Comparison of ENCODE assay signal across 8 cellular contexts in genomic region chr19:1400281-1401137, GRCh38. TPM values are rescaled to one million over a fixed set of nuclear protein-coding genes. Genes with fewer than 3 reads are reported as not detected.
DNase-seq lines count a peak whose midpoint lies in the region; ATAC-seq, FAIRE-seq and TF ChIP-seq lines count a peak whose summit lies in the region.

No MANE protein-coding gene starts in this region.

- H4K5ac ChIP-seq in H1 (ENCODE audit: insufficient read length, low read depth, low read length) = peak overlapping the region; percentile 19

- peaks cover 7% of the 10 kb centered on the region; the same call in 1 of the 2 replicates for H3F3A ChIP-seq in PC-9 (ENCODE audit: insufficient read depth, low read depth)

- FAIRE-seq in H1 (lab: Jason Lieb, UNC) = no peak

- no peaks in the 10 kb centered on the region for H3K4me1 ChIP-seq in PC-9 (replicated peaks; ENCODE audit: insufficient read depth)
- H3K4me1 ChIP-seq in H1 (replicated peaks in 1 of 4; ENCODE audit: control insufficient read depth in 3 of 4, insufficient read depth in 4 of 4, low read length in 3 of 4) = peaks cover 0 to 10% (median 5%) of the 10 kb centered on the region in 4 experiments; a peak in 5 of 7 replicates

- H3K18ac ChIP-seq in H1 (ENCODE audit: extremely low read depth, low read length) = no peak overlapping the region; the same call in 1 of the 2 replicates

- H2BK12ac ChIP-seq in H1 (ENCODE audit: low read depth, low read length) = peak overlapping the region; percentile 17; the same call in 1 of the 2 replicates

- H3K23me2 ChIP-seq in H1 (ENCODE audit: low read depth, low read length) = peaks cover 3% of the 10 kb centered on the region; the same call in 1 of the 2 replicates

- POLR2A ChIA-PET in activated CD4-positive, alpha-beta T cell treated with anti-CD3 and anti-CD28 coated beads for 36 hours (lab: Charles Lee) = interaction anchor here (0.6 kb wide), 1 partner anchor 43 kb away, joined by 3 read pairs; no protein-coding TSS in a partner anchor
- POLR2A ChIA-PET in PC-9 (lab: Charles Lee; ENCODE audit: unreplicated experiment) = no interaction called here
- POLR2A ChIA-PET in H1 (lab: Charles Lee; ENCODE audit: partially characterized antibody) = interaction anchor here (1.0 kb wide), 2 partner anchors 11 to 27 kb away, joined by 3 read pairs; no protein-coding TSS in a partner anchor

- H3K9me3 Mint-ChIP-seq in activated CD4-positive, alpha-beta T cell treated with anti-CD3 and anti-CD28 coated beads for 36 hours (ENCODE audit: low read depth) = no peaks in the 10 kb centered on the region

- intact Hi-C loops in activated CD4-positive, alpha-beta T cell treated with anti-CD3 and anti-CD28 coated beads for 36 hours (cut with DNase I, micrococcal nuclease) = loop anchor here in 1 of 2 experiments (1.0 kb wide), 2 partner anchors 17 to 46 kb away; partner anchors contain the start of gene NDUFS7
- intact Hi-C loops in PC-9 (cut with micrococcal nuclease; ENCODE audit: unreplicated experiment) = no loop called here

- peak; percentile 15 for ATAC-seq in activated CD4-positive, alpha-beta T cell treated with anti-CD3 and anti-CD28 coated beads for 36 hours
- ATAC-seq in GM21526 (IDR thresholded peaks at IDR 0.05; ENCODE audit: low FRiP score, unreplicated experiment) = no peak

- H3K27me3 Mint-ChIP-seq in activated CD4-positive, alpha-beta T cell treated with anti-CD3 and anti-CD28 coated beads for 36 hours = peaks cover 2% of the 10 kb centered on the region

- peak overlapping the region; percentile 51 for H4K8ac ChIP-seq in H1 (ENCODE audit: extremely low read depth, insufficient read depth, low read length)

- no peaks in the 10 kb centered on the region for H3K36me3 ChIP-seq in PC-9 (ENCODE audit: low read depth)
- no peaks in the 10 kb centered on the region for H3K36me3 ChIP-seq in H1 (ENCODE audit: control insufficient read depth in 2 of 4, insufficient read depth in 4 of 4, low read length in 3 of 4)

- no peak for TF ChIP-seq EP300 in H1 (IDR thresholded peaks at IDR 0.05; ENCODE audit: borderline replicate concordance in 1 of 2, low read depth in 2 of 2, low read length in 2 of 2)

- H3K79me1 ChIP-seq in H1 (ENCODE audit: low read depth, low read length) = no peaks in the 10 kb centered on the region; the same call in 1 of the 2 replicates

- peaks cover 15% of the 10 kb centered on the region for H3K4me1 Mint-ChIP-seq in activated CD4-positive, alpha-beta T cell treated with anti-CD3 and anti-CD28 coated beads for 36 hours

- no peak overlapping the region for H4K91ac ChIP-seq in H1 (replicated peaks; ENCODE audit: insufficient read length, low read length)

- peaks cover 1% of the 10 kb centered on the region for H3K36me3 Mint-ChIP-seq in activated CD4-positive, alpha-beta T cell treated with anti-CD3 and anti-CD28 coated beads for 36 hours (ENCODE audit: low read depth)

- peak overlapping the region; percentile 72; the same call in 1 of the 2 replicates for H2BK15ac ChIP-seq in H1 (ENCODE audit: low read length)

- CTCF ChIA-PET in activated CD4-positive, alpha-beta T cell treated with anti-CD3 and anti-CD28 coated beads for 36 hours (lab: Charles Lee) = interaction anchor here (0.6 to 0.7 kb wide), 3 partner anchors 14 to 37 kb away, joined by 3 read pairs; no protein-coding TSS in a partner anchor
- CTCF ChIA-PET in PC-9 (lab: Charles Lee) = no interaction called here
- CTCF ChIA-PET in H1 (lab: Charles Lee; ENCODE audit: partially characterized antibody) = no interaction called here

- H2BK20ac ChIP-seq in H1 (ENCODE audit: low read length) = no peak overlapping the region

- no peak overlapping the region for H2BK5ac ChIP-seq in H1 (ENCODE audit: low read depth, low read length)

- H2AK5ac ChIP-seq in H1 (ENCODE audit: low read depth, low read length) = no peak overlapping the region

- H2BK120ac ChIP-seq in H1 (replicated peaks; ENCODE audit: low read depth, low read length) = no peak overlapping the region

- no peak overlapping the region; a peak in 2 of 7 replicates for H3K9ac ChIP-seq in H1 (replicated peaks in 1 of 4; ENCODE audit: extremely low read depth in 1 of 4, low read depth in 3 of 4, low read length in 3 of 4)

- peak overlapping the region; percentile 71 for H3K4me3 Mint-ChIP-seq in activated CD4-positive, alpha-beta T cell treated with anti-CD3 and anti-CD28 coated beads for 36 hours

- H3K79me2 ChIP-seq in PC-9 (ENCODE audit: low read depth) = no peaks in the 10 kb centered on the region
- no peaks in the 10 kb centered on the region for H3K79me2 ChIP-seq in H1 (ENCODE audit: control insufficient read depth in 1 of 2, insufficient read depth in 2 of 2, low read length in 2 of 2)

- no peak overlapping the region for H3K4ac ChIP-seq in H1 (replicated peaks; ENCODE audit: insufficient read length, low read depth, low read length)

- TF ChIP-seq CTCF in PC-9 (conservative IDR thresholded peaks at IDR 0.05) = no peak
- no peak for TF ChIP-seq CTCF in H1 (IDR thresholded peaks at IDR 0.05; ENCODE audit: control extremely low read depth in 1 of 3, insufficient read depth in 1 of 3, low read depth in 1 of 3, low read length in 3 of 3)

- no peak overlapping the region for H3K56ac ChIP-seq in H1 (replicated peaks; ENCODE audit: insufficient read length, low read depth, low read length)

- H3K23ac ChIP-seq in H1 (ENCODE audit: insufficient read length) = no peak overlapping the region

- no peak for TF ChIP-seq RAD21 in H1 (IDR thresholded peaks at IDR 0.05 in 1 of 2, conservative IDR thresholded peaks at IDR 0.05 in 1 of 2; ENCODE audit: low read depth in 2 of 2, low read length in 2 of 2)

- no peaks in the 10 kb centered on the region for H3K27me3 ChIP-seq in PC-9 (ENCODE audit: insufficient read depth, low read depth)
- H3K27me3 ChIP-seq in H1 (replicated peaks in 1 of 4; ENCODE audit: control insufficient read depth in 3 of 4, extremely low read depth in 1 of 4, insufficient read depth in 3 of 4, low read length in 3 of 4) = peaks cover 0 to 2% (median 0%) of the 10 kb centered on the region in 4 experiments; a peak in 2 of 7 replicates

- BruUV-seq in PC-9 (replicated peaks; lab: Mats Ljungman, UMichigan) = no TSS peak

- H4K20me1 ChIP-seq in PC-9 (ENCODE audit: insufficient read depth) (no peaks in the 10 kb centered on the region), H1 (replicated peaks in 1 of 2; ENCODE audit: control insufficient read depth in 1 of 2, insufficient read depth in 2 of 2, low read length in 2 of 2) (peaks cover 0 to 2% of the 10 kb centered on the region in 2 experiments)

- H3K4me3 ChIP-seq in PC-9 (peak overlapping the region; percentile 56), H1 (ENCODE audit: extremely low read depth in 1 of 4, insufficient read depth in 2 of 4, low read depth in 3 of 4, low read length in 4 of 4) (peak overlapping the region; percentile 51 to 81 (median 62))

- no peak for DNase-seq in activated CD4-positive, alpha-beta T cell treated with anti-CD3 and anti-CD28 coated beads for 36 hours
- DNase-seq in activated CD4-positive, alpha-beta T cell treated with anti-CD3 and anti-CD28 coated beads, Interleukin-2, amount 50 U/mL, for 48 hours = no peak
- DNase-seq in PC-9 = no peak
- no peak for DNase-seq in H1 (ENCODE audit: low read depth in 1 of 2, low spot score in 2 of 2)
- peak; percentile 90 for DNase-seq in myocyte (ENCODE audit: low read depth)
- no peak for DNase-seq in stimulated activated CD8-positive, alpha-beta memory T cell treated with anti-CD3 and anti-CD28 coated beads, Interleukin-4, amount 100 ng/mL, for 48 hours
- DNase-seq in stimulated activated naive CD4-positive, alpha-beta T cell treated with Interleukin-2 at 50 U/mL for 16 hours (lab: John Stamatoyannopoulos, UW) = no peak

- no peak overlapping the region for H2AFZ ChIP-seq in PC-9
- no peak overlapping the region for H2AFZ ChIP-seq in H1 (ENCODE audit: low read length)

- no peak overlapping the region for H3K14ac ChIP-seq in H1 (ENCODE audit: insufficient read length)

- WGBS in H1 (ENCODE audit: extremely low coverage in 1 of 2, insufficient coverage in 1 of 2, insufficient read length in 1 of 2, insufficient replicate concordance in 2 of 2, low coverage in 1 of 2, low lambda C conversion rate in 2 of 2, missing lambda C conversion rate in 1 of 2), 2 experiments = 60% methylated on average over 33 of the region's 36 CpGs; no CpG with 5 or more reads in 1 of the 2 experiments

- H3K27ac ChIP-seq in PC-9 = no peak overlapping the region
- H3K27ac ChIP-seq in H1 (ENCODE audit: low read depth, low read length) = no peak overlapping the region

- H3K9me2 ChIP-seq in PC-9 (ENCODE audit: insufficient read depth) = no peaks in the 10 kb centered on the region

- no peaks in the 10 kb centered on the region for H3K9me3 ChIP-seq in PC-9 (ENCODE audit: insufficient read depth, low read depth)
- H3K9me3 ChIP-seq in H1 (ENCODE audit: insufficient read depth in 2 of 2, low read depth in 1 of 2, low read length in 1 of 2) = no peaks in the 10 kb centered on the region

- H3K4me2 ChIP-seq in PC-9 (peak overlapping the region; percentile 82), H1 (ENCODE audit: insufficient read depth in 1 of 2, low read depth in 2 of 2, low read length in 2 of 2) (peak overlapping the region; percentile 76 to 83)

- TF ChIP-seq POLR2A in H1 (IDR thresholded peaks at IDR 0.05; ENCODE audit: control extremely low read depth in 1 of 2, low read depth in 2 of 2, low read length in 2 of 2) = no peak

- no peak overlapping the region for H3K27ac Mint-ChIP-seq in activated CD4-positive, alpha-beta T cell treated with anti-CD3 and anti-CD28 coated beads for 36 hours

RNA-seq across cellular contexts. Expression of gene GAMT, which starts 0.8 kb away (rescaled TPM):
- total RNA-seq in activated CD4-positive, alpha-beta T cell treated with anti-CD3 and anti-CD28 coated beads for 36 hours = 10 to 100 TPM; 30.4 to 31.5 TPM
- 27.3 and 30.9 TPM in 2 replicates for total RNA-seq in PC-9 (2021)
- 17.2 TPM in 2 replicates for total RNA-seq in H1 (2021; fragmentation: NEBNext Ultra II Directional; extraction: Animal tissue kit (Norgen Biotek cat#: 25700))
- 35.6 and 45.3 TPM in 2 replicates for polyA plus RNA-seq in H1 (2011; rRNA removed)
- 29.1 TPM for polyA plus RNA-seq in H1 (2011; cell fraction: cytosol; rRNA removed)
- 28.0 TPM for polyA plus RNA-seq in H1 (2011; cell fraction: nucleus; rRNA removed)
- polyA plus RNA-seq in H1 (2012, experiment 1 of 2) = 12.3 to 28.3 TPM (median 23.6 TPM) in 4 replicates
- 21.6 TPM for polyA plus RNA-seq in H1 (2012, experiment 2 of 2)
- polyA plus RNA-seq in H1 (2013, experiment 1 of 2) = 17.8 TPM
- 16.9 TPM for polyA plus RNA-seq in H1 (2013, experiment 2 of 2)
- 9.2 and 9.5 TPM in 2 replicates for polyA minus RNA-seq in H1 (2011; rRNA and poly(A)+ RNA removed)
- polyA minus RNA-seq in H1 (2011; cell fraction: cytosol; rRNA and poly(A)+ RNA removed) = 12.3 TPM
- polyA minus RNA-seq in H1 (2011; cell fraction: nucleus; rRNA and poly(A)+ RNA removed) = 10.1 TPM
- total RNA-seq in myocyte = 147 and 191 TPM in 2 replicates
- 93.8 TPM for polyA plus RNA-seq in myocyte (2012)

RNA-seq across cellular contexts. Expression of gene DAZAP1, which starts 6.9 kb away (rescaled TPM):
- 100 to 1,000 TPM; 248 to 347 TPM for total RNA-seq in activated CD4-positive, alpha-beta T cell treated with anti-CD3 and anti-CD28 coated beads for 36 hours
- total RNA-seq in PC-9 (2021) (122 and 144 TPM in 2 replicates), myocyte (48.2 and 61.5 TPM in 2 replicates)
- 341 and 343 TPM in 2 replicates for total RNA-seq in H1 (2021; fragmentation: NEBNext Ultra II Directional; extraction: Animal tissue kit (Norgen Biotek cat#: 25700))
- 79.6 and 139 TPM in 2 replicates for polyA plus RNA-seq in H1 (2011; rRNA removed)
- 146 TPM for polyA plus RNA-seq in H1 (2011; cell fraction: cytosol; rRNA removed)
- polyA plus RNA-seq in H1 (2011; cell fraction: nucleus; rRNA removed) = 154 TPM
- polyA plus RNA-seq in H1 (2012, experiment 1 of 2) = 141 to 222 TPM (median 192 TPM) in 4 replicates
- 169 TPM for polyA plus RNA-seq in H1 (2012, experiment 2 of 2)
- 192 TPM for polyA plus RNA-seq in H1 (2013, experiment 1 of 2)
- polyA plus RNA-seq in H1 (2013, experiment 2 of 2) = 197 TPM
- 44.1 and 52.1 TPM in 2 replicates for polyA minus RNA-seq in H1 (2011; rRNA and poly(A)+ RNA removed)
- polyA minus RNA-seq in H1 (2011; cell fraction: cytosol; rRNA and poly(A)+ RNA removed) = 81.1 TPM
- polyA minus RNA-seq in H1 (2011; cell fraction: nucleus; rRNA and poly(A)+ RNA removed) = 59.0 TPM
- polyA plus RNA-seq in myocyte (2012) = 61.3 TPM

RNA-seq across cellular contexts. Expression of gene NDUFS7, which starts 16.8 kb away (rescaled TPM):
- 100 to 1,000 TPM in 1 of 2 experiments, 10 to 100 TPM in 1; 93.4 to 113 TPM for total RNA-seq in activated CD4-positive, alpha-beta T cell treated with anti-CD3 and anti-CD28 coated beads for 36 hours
- total RNA-seq in PC-9 (2021) (67.5 and 83.5 TPM in 2 replicates), myocyte (104 and 124 TPM in 2 replicates)
- 78.1 and 92.7 TPM in 2 replicates for total RNA-seq in H1 (2021; fragmentation: NEBNext Ultra II Directional; extraction: Animal tissue kit (Norgen Biotek cat#: 25700))
- 309 and 372 TPM in 2 replicates for polyA plus RNA-seq in H1 (2011; rRNA removed)
- polyA plus RNA-seq in H1 (2011; cell fraction: cytosol; rRNA removed) = 204 TPM
- 149 TPM for polyA plus RNA-seq in H1 (2011; cell fraction: nucleus; rRNA removed)
- polyA plus RNA-seq in H1 (2012, experiment 1 of 2) = 58.9 to 109 TPM (median 96.7 TPM) in 4 replicates
- polyA plus RNA-seq in H1 (2012, experiment 2 of 2) = 87.9 TPM
- polyA plus RNA-seq in H1 (2013, experiment 1 of 2) = 55.6 TPM
- 56.3 TPM for polyA plus RNA-seq in H1 (2013, experiment 2 of 2)
- 33.3 and 46.7 TPM in 2 replicates for polyA minus RNA-seq in H1 (2011; rRNA and poly(A)+ RNA removed)
- 97.7 TPM for polyA minus RNA-seq in H1 (2011; cell fraction: cytosol; rRNA and poly(A)+ RNA removed)
- 34.6 TPM for polyA minus RNA-seq in H1 (2011; cell fraction: nucleus; rRNA and poly(A)+ RNA removed)
- polyA plus RNA-seq in myocyte (2012) = 81.6 TPM

RNA-seq across cellular contexts. Expression of gene RPS15, which starts 37.7 kb away (rescaled TPM):
- total RNA-seq in activated CD4-positive, alpha-beta T cell treated with anti-CD3 and anti-CD28 coated beads for 36 hours = 1,000 to 10,000 TPM; 1,716 to 1,858 TPM
- total RNA-seq in PC-9 (2021) (967 and 1,004 TPM in 2 replicates), myocyte (1,600 and 2,923 TPM in 2 replicates)
- total RNA-seq in H1 (2021; fragmentation: NEBNext Ultra II Directional; extraction: Animal tissue kit (Norgen Biotek cat#: 25700)) = 1,562 and 1,589 TPM in 2 replicates
- 3,890 and 4,770 TPM in 2 replicates for polyA plus RNA-seq in H1 (2011; rRNA removed)
- 4,361 TPM for polyA plus RNA-seq in H1 (2011; cell fraction: cytosol; rRNA removed)
- polyA plus RNA-seq in H1 (2011; cell fraction: nucleus; rRNA removed) = 2,705 TPM
- polyA plus RNA-seq in H1 (2012, experiment 1 of 2) = 2,291 to 3,052 TPM (median 2,740 TPM) in 4 replicates
- 8,937 TPM for polyA plus RNA-seq in H1 (2012, experiment 2 of 2)
- polyA plus RNA-seq in H1 (2013, experiment 1 of 2) = 2,700 TPM
- polyA plus RNA-seq in H1 (2013, experiment 2 of 2) = 2,703 TPM
- polyA minus RNA-seq in H1 (2011; rRNA and poly(A)+ RNA removed) = 313 and 344 TPM in 2 replicates
- 991 TPM for polyA minus RNA-seq in H1 (2011; cell fraction: cytosol; rRNA and poly(A)+ RNA removed)
- 590 TPM for polyA minus RNA-seq in H1 (2011; cell fraction: nucleus; rRNA and poly(A)+ RNA removed)
- polyA plus RNA-seq in myocyte (2012) = 1,451 TPM

RNA-seq across cellular contexts. Expression of gene APC2, which starts 49.4 kb away (rescaled TPM):
- under 1 TPM; 0.09 to 0.14 TPM for total RNA-seq in activated CD4-positive, alpha-beta T cell treated with anti-CD3 and anti-CD28 coated beads for 36 hours
- 1.6 and 2.7 TPM in 2 replicates for total RNA-seq in PC-9 (2021)
- total RNA-seq in H1 (2021; fragmentation: NEBNext Ultra II Directional; extraction: Animal tissue kit (Norgen Biotek cat#: 25700)) = 3.7 and 4.1 TPM in 2 replicates
- polyA plus RNA-seq in H1 (2011; rRNA removed) = 1.3 and 3.3 TPM in 2 replicates
- polyA plus RNA-seq in H1 (2011; cell fraction: cytosol; rRNA removed) = 3.6 TPM
- 12.1 TPM for polyA plus RNA-seq in H1 (2011; cell fraction: nucleus; rRNA removed)
- 1.2 to 2.5 TPM (median 1.6 TPM) in 4 replicates for polyA plus RNA-seq in H1 (2012, experiment 1 of 2)
- 0.91 TPM for polyA plus RNA-seq in H1 (2012, experiment 2 of 2)
- polyA plus RNA-seq in H1 (2013, experiment 1 of 2) = 0.39 TPM
- polyA plus RNA-seq in H1 (2013, experiment 2 of 2) = 0.31 TPM
- polyA minus RNA-seq in H1 (2011; rRNA and poly(A)+ RNA removed) = 3.3 and 4.3 TPM in 2 replicates
- 7.2 TPM for polyA minus RNA-seq in H1 (2011; cell fraction: cytosol; rRNA and poly(A)+ RNA removed)
- polyA minus RNA-seq in H1 (2011; cell fraction: nucleus; rRNA and poly(A)+ RNA removed) = 16.9 TPM
- total RNA-seq in myocyte = 0.53 and 1.9 TPM in 2 replicates
- 0.63 TPM for polyA plus RNA-seq in myocyte (2012)
